In the genomic region with DNA sequence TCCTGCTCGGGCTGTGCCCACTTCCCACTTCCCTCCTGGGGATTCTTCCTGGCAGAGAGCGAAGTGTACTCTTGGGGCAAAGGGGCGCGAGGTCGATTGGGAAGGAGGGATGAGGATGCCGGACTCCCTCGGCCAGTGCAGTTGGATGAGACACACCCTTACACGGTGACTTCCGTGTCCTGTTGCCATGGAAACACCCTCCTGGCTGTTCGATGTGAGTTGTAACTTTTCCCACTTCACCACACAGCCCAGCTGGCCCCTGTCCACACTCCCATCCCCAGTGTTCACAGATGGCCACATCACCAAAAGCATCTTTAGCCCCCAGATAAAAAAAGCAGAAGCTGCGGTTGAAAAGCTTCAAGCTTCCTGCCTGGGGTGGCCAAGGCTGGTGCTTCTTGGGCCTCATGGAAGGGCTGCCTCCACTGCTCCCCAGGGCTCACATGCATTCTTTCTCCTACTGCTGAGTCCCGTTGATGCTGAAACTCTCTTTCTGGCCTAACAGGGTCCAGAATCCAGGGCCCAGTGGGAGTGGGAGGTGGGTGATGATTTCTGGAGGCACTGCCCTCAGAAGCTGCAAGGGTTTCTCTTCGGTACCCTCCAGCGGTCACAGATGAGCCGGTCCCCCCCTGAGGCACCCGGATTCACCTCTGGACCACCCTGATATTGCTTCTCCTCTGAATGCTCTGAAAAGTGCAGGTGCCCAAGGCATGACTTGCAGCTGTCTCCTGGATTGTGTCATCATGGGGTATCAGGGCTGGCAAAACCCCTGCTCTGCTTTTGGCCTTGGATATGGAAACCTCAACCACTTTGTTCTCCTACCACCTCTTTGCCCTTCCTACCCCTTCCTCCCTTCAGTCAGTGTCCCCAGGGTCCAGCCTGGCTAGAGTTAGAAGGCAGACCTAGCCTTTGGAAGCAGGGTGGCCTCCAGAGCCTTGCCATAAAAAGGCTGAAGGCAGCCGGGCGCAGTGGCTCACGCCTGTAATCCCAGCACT, we compare ENCODE assay signal across 10 cellular contexts. TPM values are rescaled to one million over a fixed set of nuclear protein-coding genes. Genes with fewer than 3 reads are reported as not detected.
DNase-seq lines count a peak whose midpoint lies in the region; ATAC-seq and TF ChIP-seq lines count a peak whose summit lies in the region.
"Had no signal": no experiment of that assay in that cellular context is flagged by ENCODE, and none has a peak within 500 bp of the region (broad histone marks: within the 10 kb centered on the region; RNA-seq: fewer than 3 reads in every experiment).

No MANE protein-coding gene starts in this region.

- peaks cover 0 to 8% (median 0%) of the 10 kb centered on the region in 7 donors for H3K9me3 Mint-ChIP-seq in CD14-positive monocyte
- H3K9me3 Mint-ChIP-seq in CD8-positive, alpha-beta T cell = no peaks in the 10 kb centered on the region

- peaks cover 79% of the 10 kb centered on the region for H3F3A ChIP-seq in SU-DHL-6 (ENCODE audit: insufficient read depth)

- H3K27ac ChIP-seq in HCT116 (ENCODE audit: low read depth, low read length) (peak overlapping the region; percentile 98), SU-DHL-6 (ENCODE audit: low read depth, low read length) (peak overlapping the region; percentile 99)
- H3K27ac ChIP-seq in CD8-positive, alpha-beta T cell (ENCODE audit: low read depth, low read length) = no peak overlapping the region

- H3K79me2 ChIP-seq in HCT116 (ENCODE audit: insufficient read depth, low read length) (peaks cover 25% of the 10 kb centered on the region), SU-DHL-6 (ENCODE audit: insufficient read depth, low read length) (peaks cover 28% of the 10 kb centered on the region)

- H3K36me3 Mint-ChIP-seq in CD14-positive monocyte = peaks cover 10 to 14% of the 10 kb centered on the region in 2 donors
- H3K36me3 Mint-ChIP-seq in CD8-positive, alpha-beta T cell = peaks cover 3% of the 10 kb centered on the region

- H2AFZ ChIP-seq in HCT116 (ENCODE audit: low read depth, low read length, poor library complexity, severe bottlenecking) (no peak overlapping the region), SU-DHL-6 (ENCODE audit: low read depth, low read length, severe bottlenecking) (no peak overlapping the region)

- DNase-seq in CD14-positive monocyte (ENCODE audit: low spot score) (no peak), HCT116 (ENCODE audit: low read depth, low spot score) (no peak), medulla oblongata (ENCODE audit: extremely low spot score) (peak; percentile 61), NCI-H510A (lab: John Stamatoyannopoulos, UW) (no peak)
- DNase-seq in CD8-positive, alpha-beta T cell = no peak
- DNase-seq in activated CD8-positive, alpha-beta memory T cell treated with anti-CD3 and anti-CD28 coated beads, Interleukin-2, amount 50 U/mL, for 4 hours = no peak
- DNase-seq: activated gamma-delta T cell treated with Interleukin-2 at 50 U/mL for 16 hours, T-helper 1 cell had no signal

- peaks cover 34% of the 10 kb centered on the region for H3K4me1 Mint-ChIP-seq in CD14-positive monocyte
- H3K4me1 Mint-ChIP-seq in CD8-positive, alpha-beta T cell (ENCODE audit: low read depth) = peaks cover 33% of the 10 kb centered on the region

- H3K9me3 ChIP-seq in HCT116 (ENCODE audit: control insufficient read depth in 1 of 2, insufficient read depth in 1 of 2, low read depth in 1 of 2, low read length in 2 of 2) = no peaks in the 10 kb centered on the region
- peaks cover 6% of the 10 kb centered on the region; the same call in 1 of the 2 replicates for H3K9me3 ChIP-seq in SU-DHL-6 (ENCODE audit: insufficient read depth, low read length)
- H3K9me3 ChIP-seq in CD8-positive, alpha-beta T cell (ENCODE audit: low read length) = no peaks in the 10 kb centered on the region

- H3K36me3 ChIP-seq in HCT116 (ENCODE audit: control insufficient read depth in 1 of 2, insufficient read depth in 2 of 2, low read length in 2 of 2) = peaks cover 0 to 12% of the 10 kb centered on the region in 2 experiments; a peak in 2 of 4 replicates
- H3K36me3 ChIP-seq in SU-DHL-6 (ENCODE audit: low read length) = peaks cover 10% of the 10 kb centered on the region
- H3K36me3 ChIP-seq in CD8-positive, alpha-beta T cell (ENCODE audit: insufficient read depth, low read length) = no peaks in the 10 kb centered on the region

- peaks cover 25 to 46% of the 10 kb centered on the region in 2 experiments for H3K4me1 ChIP-seq in HCT116 (ENCODE audit: control insufficient read depth in 1 of 2, insufficient read depth in 2 of 2, low read length in 2 of 2)
- peaks cover 37% of the 10 kb centered on the region for H3K4me1 ChIP-seq in CD8-positive, alpha-beta T cell (ENCODE audit: insufficient read depth, low read length)

- H3K9me2 ChIP-seq in HCT116 (ENCODE audit: insufficient read depth) = no peaks in the 10 kb centered on the region
- H3K9me2 ChIP-seq in SU-DHL-6 (replicated peaks; ENCODE audit: insufficient read depth, low read length) = no peaks in the 10 kb centered on the region

- H3K4me3 ChIP-seq in HCT116 (replicated peaks in 1 of 2; ENCODE audit: low read depth in 1 of 2, low read length in 2 of 2) (no peak overlapping the region), SU-DHL-6 (ENCODE audit: insufficient read depth, low read length, poor library complexity, severe bottlenecking) (no peak overlapping the region)
- H3K4me3 ChIP-seq in CD8-positive, alpha-beta T cell (ENCODE audit: low read depth, low read length) = no peak overlapping the region

- no peak for TF ChIP-seq RAD21 in HCT116 (IDR thresholded peaks at IDR 0.05; ENCODE audit: low read depth)

- ATAC-seq in HCT116 = no peak
- ATAC-seq in CD8-positive, alpha-beta T cell = no peak
- no peak for ATAC-seq in HG03342 (IDR thresholded peaks at IDR 0.05; ENCODE audit: unreplicated experiment)

- peak overlapping the region in 1 of 2 donors; percentile 46 for H3K4me3 Mint-ChIP-seq in CD14-positive monocyte
- H3K4me3 Mint-ChIP-seq in CD8-positive, alpha-beta T cell = no peak overlapping the region

- H4K20me1 ChIP-seq in HCT116 (ENCODE audit: insufficient read depth) = peaks cover 5% of the 10 kb centered on the region; the same call in 1 of the 2 replicates
- no peaks in the 10 kb centered on the region; the same call in 1 of the 2 replicates for H4K20me1 ChIP-seq in SU-DHL-6 (ENCODE audit: low read depth, low read length)

- TF ChIP-seq CTCF in CD14-positive monocyte (IDR thresholded peaks at IDR 0.05) (no peak), HCT116 (IDR thresholded peaks at IDR 0.05 in 2 of 3, conservative IDR thresholded peaks at IDR 0.05 in 1 of 3; ENCODE audit: borderline replicate concordance in 1 of 3, insufficient read depth in 1 of 3, low read depth in 2 of 3, low read length in 2 of 3) (no peak), SU-DHL-6 (IDR thresholded peaks at IDR 0.05; ENCODE audit: insufficient read depth, low read length, poor library complexity, severe bottlenecking) (no peak)
- TF ChIP-seq CTCF in CD8-positive, alpha-beta T cell (IDR thresholded peaks at IDR 0.05) = no peak

- CTCF ChIA-PET in HCT116 (lab: Charles Lee) = interaction anchor here (13.6 kb wide), 1 partner anchor 14 kb away, joined by 207 read pairs; a partner anchor contains a TSS
- CTCF ChIA-PET in CD8-positive, alpha-beta T cell (lab: Charles Lee) = interaction anchor here (2.0 to 15.9 kb wide), 3 partner anchors 9 to 22 kb away, joined by 6 to 532 read pairs (median 15); a partner anchor contains a TSS

- BruUV-seq in HCT116 (replicated peaks; lab: Mats Ljungman, UMichigan) = no TSS peak

- TF ChIP-seq POLR2A in HCT116 (IDR thresholded peaks at IDR 0.05; ENCODE audit: borderline replicate concordance, extremely low read depth, insufficient read depth, insufficient read length) = no peak

- H3K4me2 ChIP-seq in HCT116 (ENCODE audit: low read length) = peak overlapping the region; percentile 99; the same call in 1 of the 2 replicates
- H3K4me2 ChIP-seq in SU-DHL-6 (ENCODE audit: low read depth, low read length, poor library complexity, severe bottlenecking) = peak overlapping the region; percentile 94

- RAD21 ChIA-PET in HCT116 (lab: Charles Lee; ENCODE audit: low non-redundant PET in 1 of 2, low total read pairs in 2 of 2, uncharacterized antibody in 2 of 2, unreplicated experiment in 2 of 2) = no interaction called here

- H3K27me3 ChIP-seq in HCT116 (ENCODE audit: insufficient read depth, low read length) (no peaks in the 10 kb centered on the region), SU-DHL-6 (ENCODE audit: low read length) (no peaks in the 10 kb centered on the region)
- no peaks in the 10 kb centered on the region for H3K27me3 ChIP-seq in CD8-positive, alpha-beta T cell (ENCODE audit: insufficient read depth, low read length)

- POLR2A ChIA-PET in HCT116 (lab: Charles Lee) = interaction anchor here (1.1 kb wide), 2 partner anchors 13 to 15 kb away, joined by 4 read pairs; a partner anchor contains a TSS
- POLR2A ChIA-PET in CD8-positive, alpha-beta T cell (lab: Charles Lee) = interaction anchor here (1.0 to 3.9 kb wide), 2 partner anchors 14 to 20 kb away, joined by 3 to 26 read pairs; a partner anchor contains a TSS

- intact Hi-C loops in CD14-positive monocyte (cut with micrococcal nuclease) = loop anchor here (1.0 to 10.0 kb wide), 3 partner anchors 11 to 213 kb away; a partner anchor contains a TSS
- intact Hi-C loops in HCT116 (cut with micrococcal nuclease) = no loop called here
- intact Hi-C loops in CD8-positive, alpha-beta T cell (cut with DNase I, micrococcal nuclease) = no loop called here

- H3K9ac ChIP-seq in HCT116 (ENCODE audit: low read length) = no peak overlapping the region
- peak overlapping the region; percentile 99 for H3K9ac ChIP-seq in SU-DHL-6 (ENCODE audit: low read length)

- H3K27me3 Mint-ChIP-seq in CD14-positive monocyte (ENCODE audit: low read depth in 3 of 3) = peaks cover 12 to 32% (median 29%) of the 10 kb centered on the region in 3 donors
- H3K27me3 Mint-ChIP-seq in CD8-positive, alpha-beta T cell (ENCODE audit: low read depth) = no peaks in the 10 kb centered on the region

- peak overlapping the region in 5 of 7 donors; percentile 21 to 77 (median 48) for H3K27ac Mint-ChIP-seq in CD14-positive monocyte
- H3K27ac Mint-ChIP-seq in CD8-positive, alpha-beta T cell = no peak overlapping the region

RNA-seq across cellular contexts. Expression of a gene that starts 2.2 kb away (rescaled TPM):
- polyA plus RNA-seq in CD14-positive monocyte = 1 to 10 TPM in 1 of 2 donors, under 1 TPM in 1; 0.33 to 1.0 TPM
- total RNA-seq in HCT116 (2021; ENCODE audit: unreplicated experiment) = 127 TPM
- polyA plus RNA-seq in HCT116 (2012) = 77.8 and 117 TPM in 2 replicates
- 100 to 1,000 TPM; 418 to 439 TPM for total RNA-seq in CD8-positive, alpha-beta T cell

RNA-seq across cellular contexts. Expression of a gene that starts 13.1 kb away (rescaled TPM):
- polyA plus RNA-seq in CD14-positive monocyte = 1 to 10 TPM; 2.7 to 3.1 TPM
- total RNA-seq in HCT116 (2021; ENCODE audit: unreplicated experiment) = 7.0 TPM
- 3.4 and 4.3 TPM in 2 replicates for polyA plus RNA-seq in HCT116 (2012)
- 1 to 10 TPM; 3.4 to 3.6 TPM for total RNA-seq in CD8-positive, alpha-beta T cell

RNA-seq across cellular contexts. Expression of a gene that starts 15.6 kb away (rescaled TPM):
- not detected for polyA plus RNA-seq in CD14-positive monocyte
- total RNA-seq in HCT116 (2021; ENCODE audit: unreplicated experiment) = 28.3 TPM
- polyA plus RNA-seq in HCT116 (2012) = 29.5 and 30.0 TPM in 2 replicates
- total RNA-seq in CD8-positive, alpha-beta T cell = 1 to 10 TPM in 1 of 2 experiments, under 1 TPM in 1; 0.73 to 1.1 TPM

RNA-seq across cellular contexts. Expression of a gene that starts 21.9 kb away (rescaled TPM):
- 1,000 to 10,000 TPM; 1,152 to 1,304 TPM for polyA plus RNA-seq in CD14-positive monocyte
- 2,087 TPM for total RNA-seq in HCT116 (2021; ENCODE audit: unreplicated experiment)
- polyA plus RNA-seq in HCT116 (2012) = 2,586 and 3,141 TPM in 2 replicates
- 1,000 to 10,000 TPM; 3,569 to 3,587 TPM for total RNA-seq in CD8-positive, alpha-beta T cell

RNA-seq across cellular contexts. Expression of a gene that starts 24.0 kb away (rescaled TPM):
- 10 to 100 TPM; 66.7 to 79.1 TPM for polyA plus RNA-seq in CD14-positive monocyte
- 0.59 TPM for total RNA-seq in HCT116 (2021; ENCODE audit: unreplicated experiment)
- polyA plus RNA-seq in HCT116 (2012) = 0.16 and 0.57 TPM in 2 replicates
- total RNA-seq in CD8-positive, alpha-beta T cell = 10 to 100 TPM; 13.9 to 14.1 TPM

Comparison
In these comparisons a context has a peak if more than half of its experiments do, and no peak if none do; other contexts are left out.
1. RNA of a gene that starts 15.6 kb away (total RNA-seq): 28.3 TPM in HCT116 (single experiment); 0.73 to 1.1 TPM in CD8-positive, alpha-beta T cell; every median in the first group is over 10 times any median in the second.
2. intact Hi-C loops: an anchor here in CD14-positive monocyte (1.0 to 10.0 kb wide); none called in HCT116 and CD8-positive, alpha-beta T cell.